ENCODE assay signal across 11 cellular contexts in genomic region chr11:128965485-128965884, GRCh38. TPM values are rescaled to one million over a fixed set of nuclear protein-coding genes. Genes with fewer than 3 reads are reported as not detected.
DNase-seq lines count a peak whose midpoint lies in the region; ATAC-seq and TF ChIP-seq lines count a peak whose summit lies in the region.
"Had no signal": no experiment of that assay in that cellular context is flagged by ENCODE, and none has a peak within 500 bp of the region (broad histone marks: within the 10 kb centered on the region; RNA-seq: fewer than 3 reads in every experiment).

No MANE protein-coding gene starts in this region.

- peaks cover 17% of the 10 kb centered on the region for H3K36me3 ChIP-seq in A673 (ENCODE audit: insufficient read depth, low read length, poor library complexity, severe bottlenecking)

- peak overlapping the region; percentile 43 for H3K27ac Mint-ChIP-seq in activated CD8-positive, alpha-beta T cell treated with anti-CD3 and anti-CD28 coated beads, Interleukin-2, amount 10 ng/mL, durations not matched to agents 7 days and 5 days

- ATAC-seq in GM19372 (IDR thresholded peaks at IDR 0.05; ENCODE audit: low read depth, unreplicated experiment) (peak; percentile 92), HG03064 (IDR thresholded peaks at IDR 0.05; ENCODE audit: low read depth, unreplicated experiment) (peak; percentile 98)
- peak; percentile 85 for ATAC-seq in activated CD8-positive, alpha-beta T cell treated with anti-CD3 and anti-CD28 coated beads, Interleukin-2, amount 10 ng/mL, durations not matched to agents 7 days and 5 days

- TF ChIP-seq CTCF in GM10248 (IDR thresholded peaks at IDR 0.05; ENCODE audit: control extremely low read depth, extremely low read depth, low read depth, missing control alignments) (no peak), A673 (conservative IDR thresholded peaks at IDR 0.05; ENCODE audit: low read depth, low read length) (no peak)

- POLR2A ChIA-PET in GM10248 (lab: Yijun Ruan, JAX) = no interaction called here
- POLR2A ChIA-PET in activated CD8-positive, alpha-beta T cell treated with anti-CD3 and anti-CD28 coated beads, Interleukin-2, amount 10 ng/mL, durations not matched to agents 7 days and 5 days (lab: Charles Lee) = no interaction called here
- POLR2A ChIA-PET in A673 (lab: Charles Lee; ENCODE audit: low non-redundant PET) = no interaction called here

- no peak overlapping the region for H3K4me3 ChIP-seq in A673 (ENCODE audit: low read depth, low read length, poor library complexity, severe bottlenecking)

- H3K9me3 ChIP-seq in A673 (ENCODE audit: low read depth, low read length, poor library complexity, severe bottlenecking) = no peaks in the 10 kb centered on the region

- peaks cover 3% of the 10 kb centered on the region for H3K27me3 Mint-ChIP-seq in activated CD8-positive, alpha-beta T cell treated with anti-CD3 and anti-CD28 coated beads, Interleukin-2, amount 10 ng/mL, durations not matched to agents 7 days and 5 days (ENCODE audit: low read depth)

- H3K36me3 Mint-ChIP-seq in activated CD8-positive, alpha-beta T cell treated with anti-CD3 and anti-CD28 coated beads, Interleukin-2, amount 10 ng/mL, durations not matched to agents 7 days and 5 days (ENCODE audit: low read depth) = peaks cover 7% of the 10 kb centered on the region

- H3K4me3 Mint-ChIP-seq in activated CD8-positive, alpha-beta T cell treated with anti-CD3 and anti-CD28 coated beads, Interleukin-2, amount 10 ng/mL, durations not matched to agents 7 days and 5 days = peak overlapping the region; percentile 24

- DNase-seq in GM10248 (ENCODE audit: extremely low spot score) (peak; percentile 58), iPS-NIHi7 (ENCODE audit: extremely low spot score) (no peak), NCI-H1436 (lab: John Stamatoyannopoulos, UW) (no peak), A673 (ENCODE audit: low spot score) (no peak), occipital lobe (lab: John Stamatoyannopoulos, UW) (no peak)
- no peak for DNase-seq in activated CD8-positive, alpha-beta T cell treated with anti-CD3 and anti-CD28 coated beads, Interleukin-2, amount 10 ng/mL, durations not matched to agents 7 days and 5 days
- DNase-seq: Calu3, caudate nucleus had no signal

- CTCF ChIA-PET in GM10248 (lab: Yijun Ruan, JAX) (interaction anchor here (3.8 kb wide), 1 partner anchor 81 kb away, joined by 21 read pairs; no protein-coding TSS in a partner anchor), A673 (lab: Charles Lee) (no interaction called here)
- CTCF ChIA-PET in activated CD8-positive, alpha-beta T cell treated with anti-CD3 and anti-CD28 coated beads, Interleukin-2, amount 10 ng/mL, durations not matched to agents 7 days and 5 days (lab: Charles Lee) = interaction anchor here (1.1 to 2.0 kb wide), 2 partner anchors 9 to 80 kb away, joined by 3 to 4 read pairs; no protein-coding TSS in a partner anchor

- no TSS peak for BruUV-seq in A673 (replicated peaks; lab: Mats Ljungman, UMichigan)

- H3K4me1 ChIP-seq in A673 (ENCODE audit: insufficient read depth, low read length, poor library complexity, severe bottlenecking) = no peaks in the 10 kb centered on the region

- intact Hi-C loops in A673 (cut with micrococcal nuclease; ENCODE audit: unreplicated experiment) = no loop called here

- peaks cover 42% of the 10 kb centered on the region for H3K4me1 Mint-ChIP-seq in activated CD8-positive, alpha-beta T cell treated with anti-CD3 and anti-CD28 coated beads, Interleukin-2, amount 10 ng/mL, durations not matched to agents 7 days and 5 days (ENCODE audit: low read depth)

- no peak overlapping the region for H3K27ac ChIP-seq in A673 (ENCODE audit: low read depth, low read length, poor library complexity, severe bottlenecking)

- H3K27me3 ChIP-seq in A673 (replicated peaks; ENCODE audit: insufficient read depth, low read depth, low read length, poor library complexity) = no peaks in the 10 kb centered on the region

- H3K9me3 Mint-ChIP-seq in activated CD8-positive, alpha-beta T cell treated with anti-CD3 and anti-CD28 coated beads, Interleukin-2, amount 10 ng/mL, durations not matched to agents 7 days and 5 days (ENCODE audit: insufficient read depth) = peaks cover 7% of the 10 kb centered on the region

RNA-seq across cellular contexts. Expression of gene TP53AIP1, which starts 22.8 kb away (rescaled TPM):
- not detected for total RNA-seq in activated CD8-positive, alpha-beta T cell treated with anti-CD3 and anti-CD28 coated beads, Interleukin-2, amount 10 ng/mL, durations not matched to agents 7 days and 5 days
- 2.1 and 2.3 TPM in 2 replicates for total RNA-seq in A673 (2021)
- total RNA-seq in occipital lobe = 0.47 TPM
- total RNA-seq: T-helper 2 cell treated with Interferon-gamma antibody and Interleukin-4, amounts not matched to agents 100 ng/mL and 5 ng/mL, for 36 hours had no signal
